ENCODE assay signal across 8 cellular contexts in the genomic region with DNA sequence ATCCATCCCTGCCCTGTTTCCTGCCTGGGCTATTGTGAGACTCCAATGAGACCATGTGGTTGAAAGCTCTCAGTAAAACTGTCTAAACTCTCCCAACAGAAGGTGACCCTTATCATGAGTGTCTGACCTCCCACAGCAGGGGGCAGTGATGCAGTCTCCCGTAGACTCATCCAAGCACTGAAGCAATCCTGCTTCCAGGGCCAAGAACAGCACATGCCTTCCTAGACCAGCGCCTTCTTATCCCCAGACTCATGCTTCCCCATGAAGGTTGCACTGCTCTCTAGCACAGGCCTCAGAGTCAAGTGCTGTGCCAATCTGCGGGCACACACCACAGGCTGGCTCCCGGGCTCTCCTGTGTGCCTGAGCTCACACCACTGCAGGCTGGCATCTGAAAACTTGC.
DNase-seq lines count a peak whose midpoint lies in the region; ATAC-seq and TF ChIP-seq lines count a peak whose summit lies in the region.
"Had no signal": no experiment of that assay in that cellular context is flagged by ENCODE, and none has a peak within 500 bp of the region (broad histone marks: within the 10 kb centered on the region; RNA-seq: fewer than 3 reads in every experiment).

No MANE protein-coding gene starts in this region.

- H3K4me3 ChIP-seq in choroid plexus epithelial cell (ENCODE audit: low read depth, low read length) (no peak overlapping the region), right lobe of liver (no peak overlapping the region), tibial artery (no peak overlapping the region)

- H3K9me3 ChIP-seq in right lobe of liver (no peaks in the 10 kb centered on the region), tibial artery (no peaks in the 10 kb centered on the region)

- 90% methylated on average over 2 of the region's 4 CpGs for WGBS in right lobe of liver (ENCODE audit: insufficient coverage, low coverage, low lambda C conversion rate, missing lambda C conversion rate)

- ATAC-seq in right lobe of liver (peak; percentile 36 to 53 (median 42)), GM21825 (IDR thresholded peaks at IDR 0.05; ENCODE audit: unreplicated experiment) (no peak)

- H3K27ac ChIP-seq in right lobe of liver (peak overlapping the region in 1 of 3 donors; percentile 4), tibial artery (peak overlapping the region; percentile 95 to 98)

- peak; percentile 100 for DNase-seq in choroid plexus epithelial cell (ENCODE audit: low read depth)
- DNase-seq in right lobe of liver, result no peak
- peak; percentile 87 to 90 for DNase-seq in tibial artery
- DNase-seq in activated CD4-positive, alpha-beta T cell treated with anti-CD3 and anti-CD28 coated beads, Interleukin-2, amount 50 U/mL, for 1 hour, result no peak
- DNase-seq in activated naive CD4-positive, alpha-beta T cell treated with anti-CD3 and anti-CD28 coated beads, Interleukin-2, amount 50 U/mL, for 16 hours, result no peak
- DNase-seq: stimulated activated CD4-positive, alpha-beta T cell treated with anti-CD3 and anti-CD28 coated beads, Interleukin-2, amount 100 ng/mL, for 24 hours had no signal

- no peak for TF ChIP-seq POLR2A in right lobe of liver (IDR thresholded peaks at IDR 0.05)

- TF ChIP-seq CTCF in LNCAP (IDR thresholded peaks at IDR 0.05) (peak; percentile 9; the same call in 1 of the 2 replicates), choroid plexus epithelial cell (conservative IDR thresholded peaks at IDR 0.05; ENCODE audit: low read depth, low read length) (no peak), right lobe of liver (IDR thresholded peaks at IDR 0.05) (peak in 2 of 4 donors; percentile 8 to 24), tibial artery (IDR thresholded peaks at IDR 0.05) (peak; percentile 30 to 34)

- intact Hi-C loops in right lobe of liver (cut with DNase I), result loop anchor here in 1 of 2 donors (10.0 kb wide), 1 partner anchor 94 kb away; no protein-coding TSS in a partner anchor
- intact Hi-C loops in tibial artery (cut with DNase I; ENCODE audit: low total_unique reads), result no loop called here

- H3K4me1 ChIP-seq in right lobe of liver (peaks cover 0 to 18% (median 6%) of the 10 kb centered on the region in 4 donors), tibial artery (peaks cover 0 to 92% (median 55%) of the 10 kb centered on the region in 4 donors)

- H3K27me3 ChIP-seq in right lobe of liver (no peaks in the 10 kb centered on the region), tibial artery (no peaks in the 10 kb centered on the region)

- H3K36me3 ChIP-seq in right lobe of liver (peaks cover 6 to 90% (median 53%) of the 10 kb centered on the region in 4 donors), tibial artery (peaks cover 94 to 98% (median 95%) of the 10 kb centered on the region in 3 donors)

Comparison
In these comparisons a context has a peak if more than half of its experiments do, and no peak if none do; other contexts are left out.
1. DNase-seq: peak in choroid plexus epithelial cell (single experiment) and tibial artery (2 of 2); none in right lobe of liver (0 of 3), activated CD4-positive, alpha-beta T cell treated with anti-CD3 and anti-CD28 coated beads, Interleukin-2, amount 50 U/mL, for 1 hour (single experiment) and activated naive CD4-positive, alpha-beta T cell treated with anti-CD3 and anti-CD28 coated beads, Interleukin-2, amount 50 U/mL, for 16 hours (single experiment).